Comparison of ENCODE assay signal across 10 cellular contexts in the genomic region with DNA sequence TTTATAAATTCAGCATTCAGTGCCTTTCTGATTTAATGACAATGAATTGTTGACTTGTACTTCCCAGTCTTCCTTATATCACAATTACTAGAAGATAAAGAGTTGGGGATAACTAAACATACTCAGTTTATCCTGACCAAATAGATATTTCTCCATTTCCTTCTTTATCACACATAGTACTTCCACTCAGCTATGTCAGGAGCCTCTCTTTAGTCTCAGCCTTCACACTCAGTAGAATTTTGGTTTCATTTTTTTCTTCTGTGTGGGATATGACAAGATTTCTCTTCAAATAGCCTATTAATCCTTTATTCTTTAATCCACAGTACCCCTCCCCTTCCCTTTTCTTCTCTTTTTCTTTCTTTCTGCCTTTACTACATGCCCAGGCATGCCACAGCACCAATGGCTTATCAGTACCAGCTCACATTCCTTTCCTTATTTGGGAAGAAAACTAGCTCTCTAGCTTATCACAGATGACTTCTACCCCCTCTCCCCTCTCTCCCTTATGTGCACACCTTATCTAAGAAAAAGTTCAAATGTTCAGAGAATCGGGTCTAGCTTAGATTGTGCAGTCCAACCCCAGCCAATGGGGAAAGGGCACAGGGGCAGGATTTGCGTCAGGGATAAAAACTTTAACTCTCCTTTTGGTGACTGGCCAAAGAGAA.
DNase-seq lines count a peak whose midpoint lies in the region; FAIRE-seq and TF ChIP-seq lines count a peak whose summit lies in the region.
"Had no signal": no experiment of that assay in that cellular context is flagged by ENCODE, and none has a peak within 500 bp of the region (broad histone marks: within the 10 kb centered on the region; RNA-seq: fewer than 3 reads in every experiment).

No MANE protein-coding gene starts in this region.

- no TSS peak for BruUV-seq in MCF 10A (replicated peaks; lab: Mats Ljungman, UMichigan)

- H3K4me1 ChIP-seq in breast epithelium: no peaks in the 10 kb centered on the region

- FAIRE-seq in urothelium cell line (lab: Jason Lieb, UNC): no peak

- H3K27ac Mint-ChIP-seq in MCF 10A (ENCODE audit: low read depth, unreplicated experiment): peak overlapping the region; percentile 100
- H3K27ac Mint-ChIP-seq in type B pancreatic cell: peak overlapping the region; percentile 92
- H3K27ac Mint-ChIP-seq: activated B cell treated with CpG ODN at 0.5 μM for 24 hours had no signal

- no peak overlapping the region for H3K4me3 Mint-ChIP-seq in MCF 10A (ENCODE audit: unreplicated experiment)
- peak overlapping the region; percentile 26 for H3K4me3 Mint-ChIP-seq in type B pancreatic cell
- H3K4me3 Mint-ChIP-seq: activated B cell treated with CpG ODN at 0.5 μM for 24 hours had no signal

- H3K27ac ChIP-seq in breast epithelium: no peak overlapping the region
- H3K27ac ChIP-seq in WERI-Rb-1: peak overlapping the region; percentile 4; the same call in 1 of the 2 replicates

- H3K4me3 ChIP-seq in breast epithelium: no peak overlapping the region
- H3K4me3 ChIP-seq in WERI-Rb-1 (ENCODE audit: low read depth, low read length): no peak overlapping the region

- no peak for TF ChIP-seq CTCF in MCF 10A (IDR thresholded peaks at IDR 0.05; ENCODE audit: unreplicated experiment)
- no peak for TF ChIP-seq CTCF in breast epithelium (IDR thresholded peaks at IDR 0.05)
- no peak for TF ChIP-seq CTCF in WERI-Rb-1 (IDR thresholded peaks at IDR 0.05; ENCODE audit: low read depth, low read length)
- TF ChIP-seq CTCF in type B pancreatic cell (conservative IDR thresholded peaks at IDR 0.05): no peak

- H3K27me3 Mint-ChIP-seq in MCF 10A (ENCODE audit: insufficient read depth, unreplicated experiment): no peaks in the 10 kb centered on the region
- H3K27me3 Mint-ChIP-seq in type B pancreatic cell: no peaks in the 10 kb centered on the region
- H3K27me3 Mint-ChIP-seq: activated B cell treated with CpG ODN at 0.5 μM for 24 hours had no signal

- H3K9me3 ChIP-seq in breast epithelium (no peaks in the 10 kb centered on the region), WERI-Rb-1 (ENCODE audit: severe bottlenecking) (no peaks in the 10 kb centered on the region)
- H3K9me3 ChIP-seq: BE2C had no signal

- no peak for TF ChIP-seq POLR2A in breast epithelium (IDR thresholded peaks at IDR 0.05)

- H3K36me3 ChIP-seq in breast epithelium (no peaks in the 10 kb centered on the region), WERI-Rb-1 (no peaks in the 10 kb centered on the region; the same call in 1 of the 2 replicates)
- H3K36me3 ChIP-seq: BE2C had no signal

- CTCF ChIA-PET in MCF 10A (lab: Yijun Ruan, JAX): interaction anchor here (0.8 to 1.3 kb wide), 2 partner anchors 50 to 130 kb away, joined by 3 read pairs; no protein-coding TSS in a partner anchor

- H3K4me1 Mint-ChIP-seq in MCF 10A (ENCODE audit: insufficient read depth, unreplicated experiment) (peaks cover 11% of the 10 kb centered on the region), type B pancreatic cell (ENCODE audit: unreplicated experiment) (peaks cover 7% of the 10 kb centered on the region)
- H3K4me1 Mint-ChIP-seq: activated B cell treated with CpG ODN at 0.5 μM for 24 hours had no signal

- H3K36me3 Mint-ChIP-seq in MCF 10A (ENCODE audit: insufficient read depth, unreplicated experiment): peaks cover 9% of the 10 kb centered on the region
- H3K36me3 Mint-ChIP-seq in type B pancreatic cell: peaks cover 21% of the 10 kb centered on the region

- no peak for DNase-seq in MCF 10A (ENCODE audit: unreplicated experiment)
- DNase-seq in breast epithelium (ENCODE audit: low spot score in 2 of 2): no peak
- no peak for DNase-seq in WERI-Rb-1
- DNase-seq in fibroblast of peridontal ligament (ENCODE audit: extremely low read depth): peak; percentile 16
- no peak for DNase-seq in type B pancreatic cell (ENCODE audit: extremely low spot score, unreplicated experiment)
- no peak for DNase-seq in H4 (ENCODE audit: low spot score)
- no peak for DNase-seq in DMS53 treated with DMSO at 0.1 percent for 48 hours (lab: John Stamatoyannopoulos, UW; ENCODE audit: unreplicated experiment)
- no peak for DNase-seq in urothelium cell line (ENCODE audit: low spot score)
- DNase-seq: activated B cell treated with CpG ODN at 0.5 μM for 24 hours, BE2C had no signal

- H3K9me3 Mint-ChIP-seq in MCF 10A (ENCODE audit: unreplicated experiment) (peaks cover 10% of the 10 kb centered on the region), type B pancreatic cell (peaks cover 8% of the 10 kb centered on the region)
- H3K9me3 Mint-ChIP-seq: activated B cell treated with CpG ODN at 0.5 μM for 24 hours had no signal

- intact Hi-C loops in MCF 10A (cut with micrococcal nuclease): no loop called here
- intact Hi-C loops in breast epithelium (cut with DNase I; ENCODE audit: low total_unique reads): no loop called here

- POLR2A ChIA-PET in MCF 10A (lab: Yijun Ruan, JAX): interaction anchor here (0.6 to 1.8 kb wide), 6 partner anchors 9 to 142 kb away, joined by 3 to 7 read pairs (median 4); a partner anchor contains a TSS

- no peaks in the 10 kb centered on the region for H3K27me3 ChIP-seq in breast epithelium
- no peaks in the 10 kb centered on the region for H3K27me3 ChIP-seq in WERI-Rb-1 (ENCODE audit: insufficient read depth, low read depth, severe bottlenecking)
- H3K27me3 ChIP-seq: BE2C had no signal
